ENCODE assay signal across 40 cellular contexts in the genomic region with DNA sequence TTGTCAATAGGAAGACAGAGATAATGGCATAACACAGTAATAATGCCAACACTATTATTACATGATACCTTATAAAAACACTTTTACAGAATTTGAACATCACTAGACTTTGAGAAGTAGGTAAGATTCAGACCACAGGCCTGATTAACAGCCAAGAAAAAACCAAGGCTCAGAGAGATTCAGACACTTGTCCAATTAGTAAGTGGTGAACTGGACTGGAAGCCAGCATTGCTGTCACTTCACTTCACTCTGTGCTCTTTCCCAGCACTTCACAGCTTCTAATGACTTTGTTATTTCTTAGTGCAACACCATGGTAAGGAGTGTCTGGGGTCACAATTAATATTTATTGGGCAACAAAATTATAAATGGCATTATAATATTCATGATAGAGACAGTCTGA.
"Had no signal": no experiment of that assay in that cellular context is flagged by ENCODE, and none has a peak within 500 bp of the region (broad histone marks: within the 10 kb centered on the region; RNA-seq: fewer than 3 reads in every experiment).

No MANE protein-coding gene starts in this region.

- H3K4me1 Mint-ChIP-seq: activated naive CD4-positive, alpha-beta T cell treated with anti-CD3 and anti-CD28 coated beads, Interleukin-2, amount 10 ng/mL, durations not matched to agents 7 days and 5 days; activated naive CD4-positive, alpha-beta T cell treated with anti-CD3 and anti-CD28 coated beads, Interleukin-2, amount 50 U/mL, for 24 hours; activated naive CD8-positive, alpha-beta T cell treated with anti-CD3 and anti-CD28 coated beads for 36 hours; activated naive CD8-positive, alpha-beta T cell treated with anti-CD3 and anti-CD28 coated beads, Interleukin-2, amount 10 ng/mL, durations not matched to agents 7 days and 5 days; activated naive CD8-positive, alpha-beta T cell treated with anti-CD3 and anti-CD28 coated beads, Interleukin-2, amount 50 U/mL, for 24 hours; activated T-helper 17 cell treated with anti-CD3 and anti-CD28 coated beads, Interleukin-2, amount 50 U/mL, for 72 hours; central memory CD8-positive, alpha-beta T cell had no signal

- DNase-seq: activated effector memory CD4-positive, alpha-beta T cell treated with anti-CD3 and anti-CD28 coated beads, Interleukin-2, amount 50 U/mL, for 16 hours; activated effector memory CD4-positive, alpha-beta T cell treated with Interleukin-2 at 50 U/mL for 16 hours; activated gamma-delta T cell; activated gamma-delta T cell treated with Interleukin-2 at 50 U/mL for 16 hours; activated naive CD4-positive, alpha-beta T cell; activated naive CD4-positive, alpha-beta T cell treated with anti-CD3 and anti-CD28 coated beads for 36 hours; activated naive CD4-positive, alpha-beta T cell treated with anti-CD3 and anti-CD28 coated beads, Interleukin-2, amount 10 ng/mL, durations not matched to agents 7 days and 5 days; activated naive CD4-positive, alpha-beta T cell treated with anti-CD3 and anti-CD28 coated beads, Interleukin-2, amount 50 U/mL, for 16 hours; activated naive CD4-positive, alpha-beta T cell treated with Interleukin-2 at 50 U/mL for 16 hours; activated naive CD8-positive, alpha-beta T cell treated with anti-CD3 and anti-CD28 coated beads for 36 hours; activated naive CD8-positive, alpha-beta T cell treated with anti-CD3 and anti-CD28 coated beads, Interleukin-2, amount 10 ng/mL, durations not matched to agents 7 days and 5 days; activated naive CD8-positive, alpha-beta T cell treated with anti-CD3 and anti-CD28 coated beads, Interleukin-2, amount 50 U/mL, for 24 hours; activated T-cell treated with anti-CD3 and anti-CD28 coated beads, Interleukin-2, amount 50 U/mL, for 1 hour; activated T-cell treated with anti-CD3 and anti-CD28 coated beads, Interleukin-2, amount 50 U/mL, for 24 hours; activated T-cell treated with anti-CD3 and anti-CD28 coated beads, Interleukin-2, amount 50 U/mL, for 4 hours; activated T-cell treated with anti-CD3 and anti-CD28 coated beads, Interleukin-2, amount 50 U/mL, for 48 hours; activated T-cell treated with anti-CD3 and anti-CD28 coated beads, Interleukin-2, amount 50 U/mL, for 72 hours; adrenal gland; amniotic stem cell; amygdala; anterior cingulate cortex; aorta; body of pancreas; brain microvascular endothelial cell; caudate nucleus; central memory CD4-positive, alpha-beta T cell; cerebellar nuclear complex had no signal

- H3K27me3 Mint-ChIP-seq: activated naive CD4-positive, alpha-beta T cell treated with anti-CD3 and anti-CD28 coated beads, Interleukin-2, amount 10 ng/mL, durations not matched to agents 7 days and 5 days; activated naive CD4-positive, alpha-beta T cell treated with anti-CD3 and anti-CD28 coated beads, Interleukin-2, amount 50 U/mL, for 24 hours; activated naive CD8-positive, alpha-beta T cell; activated naive CD8-positive, alpha-beta T cell treated with anti-CD3 and anti-CD28 coated beads for 36 hours; activated naive CD8-positive, alpha-beta T cell treated with anti-CD3 and anti-CD28 coated beads, Interleukin-2, amount 10 ng/mL, durations not matched to agents 7 days and 5 days; activated naive CD8-positive, alpha-beta T cell treated with anti-CD3 and anti-CD28 coated beads, Interleukin-2, amount 50 U/mL, for 24 hours; activated T-cell treated with anti-CD3 and anti-CD28 coated beads, Interleukin-2, amount 50 U/mL, for 24 hours; activated T-helper 17 cell treated with anti-CD3 and anti-CD28 coated beads, Interleukin-2, amount 50 U/mL, for 72 hours; brain; central memory CD8-positive, alpha-beta T cell had no signal

- H3K27ac Mint-ChIP-seq: activated naive CD4-positive, alpha-beta T cell treated with anti-CD3 and anti-CD28 coated beads for 36 hours; activated naive CD4-positive, alpha-beta T cell treated with anti-CD3 and anti-CD28 coated beads, Interleukin-2, amount 10 ng/mL, durations not matched to agents 7 days and 5 days; activated naive CD4-positive, alpha-beta T cell treated with anti-CD3 and anti-CD28 coated beads, Interleukin-2, amount 50 U/mL, for 24 hours; activated naive CD4-positive, alpha-beta T cell treated with anti-CD3 and anti-CD28 coated beads, Interleukin-2, amount 50 U/mL, for 72 hours; activated naive CD8-positive, alpha-beta T cell; activated naive CD8-positive, alpha-beta T cell treated with anti-CD3 and anti-CD28 coated beads for 36 hours; activated naive CD8-positive, alpha-beta T cell treated with anti-CD3 and anti-CD28 coated beads, Interleukin-2, amount 10 ng/mL, durations not matched to agents 7 days and 5 days; activated naive CD8-positive, alpha-beta T cell treated with anti-CD3 and anti-CD28 coated beads, Interleukin-2, amount 50 U/mL, for 24 hours; activated T-cell treated with anti-CD3 and anti-CD28 coated beads, Interleukin-2, amount 50 U/mL, for 24 hours; activated T-cell treated with anti-CD3 and anti-CD28 coated beads, Interleukin-2, amount 50 U/mL, for 72 hours; activated T-helper 1 cell treated with anti-CD3 and anti-CD28 coated beads, Interleukin-12 subunit alpha, Interleukin-12 subunit beta, Interleukin-2, Interleukin-4 antibody, amounts not matched to agents 30 ng/mL and 10 ng/mL and 1 ng/mL, durations not matched to agents 14 hours and 24 hours and 36 hours; activated T-helper 17 cell treated with anti-CD3 and anti-CD28 coated beads, Interleukin-2, amount 50 U/mL, for 72 hours; activated T-helper 2 cell treated with anti-CD3 and anti-CD28 coated beads, Interferon-gamma antibody, Interleukin-2, Interleukin-4, amounts not matched to agents 10 μg/mL and 5 μg/mL and 100 μg/mL, durations not matched to agents 14 hours and 24 hours and 36 hours had no signal

- FAIRE-seq: bronchial epithelial cell, colon had no signal

- H3K36me3 Mint-ChIP-seq: activated naive CD4-positive, alpha-beta T cell treated with anti-CD3 and anti-CD28 coated beads, Interleukin-2, amount 10 ng/mL, durations not matched to agents 7 days and 5 days; activated naive CD4-positive, alpha-beta T cell treated with anti-CD3 and anti-CD28 coated beads, Interleukin-2, amount 50 U/mL, for 24 hours; activated naive CD4-positive, alpha-beta T cell treated with anti-CD3 and anti-CD28 coated beads, Interleukin-2, amount 50 U/mL, for 72 hours; activated naive CD8-positive, alpha-beta T cell; activated naive CD8-positive, alpha-beta T cell treated with anti-CD3 and anti-CD28 coated beads for 36 hours; activated naive CD8-positive, alpha-beta T cell treated with anti-CD3 and anti-CD28 coated beads, Interleukin-2, amount 10 ng/mL, durations not matched to agents 7 days and 5 days; brain had no signal

- H3K27me3 ChIP-seq: adrenal gland, ascending aorta, body of pancreas, brain microvascular endothelial cell, breast epithelium, cardiac muscle cell had no signal

- H3K9me3 Mint-ChIP-seq: activated naive CD4-positive, alpha-beta T cell treated with anti-CD3 and anti-CD28 coated beads for 36 hours; activated naive CD4-positive, alpha-beta T cell treated with anti-CD3 and anti-CD28 coated beads, Interleukin-2, amount 50 U/mL, for 24 hours; activated naive CD8-positive, alpha-beta T cell treated with anti-CD3 and anti-CD28 coated beads for 36 hours; activated naive CD8-positive, alpha-beta T cell treated with anti-CD3 and anti-CD28 coated beads, Interleukin-2, amount 10 ng/mL, durations not matched to agents 7 days and 5 days; activated T-cell treated with anti-CD3 and anti-CD28 coated beads, Interleukin-2, amount 50 U/mL, for 4 hours; activated T-helper 1 cell treated with anti-CD3 and anti-CD28 coated beads, Interleukin-12 subunit alpha, Interleukin-12 subunit beta, Interleukin-2, Interleukin-4 antibody, amounts not matched to agents 30 ng/mL and 10 ng/mL and 1 ng/mL, durations not matched to agents 14 hours and 24 hours and 36 hours; activated T-helper 2 cell treated with anti-CD3 and anti-CD28 coated beads, Interferon-gamma antibody, Interleukin-2, Interleukin-4, amounts not matched to agents 10 μg/mL and 5 μg/mL and 100 μg/mL, durations not matched to agents 14 hours and 24 hours and 36 hours; brain had no signal

- H3K27ac ChIP-seq: adrenal gland, ascending aorta, body of pancreas, brain microvascular endothelial cell, breast epithelium, cardiac muscle cell had no signal

- H3K4me3 Mint-ChIP-seq: activated naive CD4-positive, alpha-beta T cell treated with anti-CD3 and anti-CD28 coated beads for 36 hours; activated naive CD4-positive, alpha-beta T cell treated with anti-CD3 and anti-CD28 coated beads, Interleukin-2, amount 10 ng/mL, durations not matched to agents 7 days and 5 days; activated naive CD4-positive, alpha-beta T cell treated with anti-CD3 and anti-CD28 coated beads, Interleukin-2, amount 50 U/mL, for 24 hours; activated naive CD8-positive, alpha-beta T cell; activated naive CD8-positive, alpha-beta T cell treated with anti-CD3 and anti-CD28 coated beads for 36 hours; activated naive CD8-positive, alpha-beta T cell treated with anti-CD3 and anti-CD28 coated beads, Interleukin-2, amount 10 ng/mL, durations not matched to agents 7 days and 5 days; activated naive CD8-positive, alpha-beta T cell treated with anti-CD3 and anti-CD28 coated beads, Interleukin-2, amount 50 U/mL, for 24 hours; activated T-cell treated with anti-CD3 and anti-CD28 coated beads, Interleukin-2, amount 50 U/mL, for 24 hours; activated T-cell treated with anti-CD3 and anti-CD28 coated beads, Interleukin-2, amount 50 U/mL, for 4 hours; activated T-cell treated with anti-CD3 and anti-CD28 coated beads, Interleukin-2, amount 50 U/mL, for 72 hours; activated T-helper 1 cell treated with anti-CD3 and anti-CD28 coated beads, Interleukin-12 subunit alpha, Interleukin-12 subunit beta, Interleukin-2, Interleukin-4 antibody, amounts not matched to agents 30 ng/mL and 10 ng/mL and 1 ng/mL, durations not matched to agents 14 hours and 24 hours and 36 hours; activated T-helper 17 cell treated with anti-CD3 and anti-CD28 coated beads, Interleukin-2, amount 50 U/mL, for 72 hours; brain; central memory CD8-positive, alpha-beta T cell had no signal

- H3K4me3 ChIP-seq: adrenal gland, ascending aorta, body of pancreas, breast epithelium, cardiac muscle cell had no signal

- ATAC-seq: activated naive CD4-positive, alpha-beta T cell treated with anti-CD3 and anti-CD28 coated beads, Interleukin-2, amount 50 U/mL, for 72 hours; activated naive CD8-positive, alpha-beta T cell treated with anti-CD3 and anti-CD28 coated beads, Interleukin-2, amount 50 U/mL, for 24 hours; activated T-cell treated with anti-CD3 and anti-CD28 coated beads, Interleukin-2, amount 50 U/mL, for 4 hours; activated T-cell treated with anti-CD3 and anti-CD28 coated beads, Interleukin-2, amount 50 U/mL, for 72 hours; activated T-helper 17 cell treated with anti-CD3 and anti-CD28 coated beads, Interleukin-2, amount 50 U/mL, for 72 hours; body of pancreas had no signal

- H3K36me3 ChIP-seq: adrenal gland, ascending aorta, brain microvascular endothelial cell, breast epithelium, cardiac muscle cell had no signal

- H3K9me3 ChIP-seq: adrenal gland, ascending aorta, body of pancreas, breast epithelium had no signal

- H3K4me1 ChIP-seq: adrenal gland, ascending aorta, body of pancreas, breast epithelium had no signal
